8 cellular contexts compared by ENCODE assay signal in the genomic region with DNA sequence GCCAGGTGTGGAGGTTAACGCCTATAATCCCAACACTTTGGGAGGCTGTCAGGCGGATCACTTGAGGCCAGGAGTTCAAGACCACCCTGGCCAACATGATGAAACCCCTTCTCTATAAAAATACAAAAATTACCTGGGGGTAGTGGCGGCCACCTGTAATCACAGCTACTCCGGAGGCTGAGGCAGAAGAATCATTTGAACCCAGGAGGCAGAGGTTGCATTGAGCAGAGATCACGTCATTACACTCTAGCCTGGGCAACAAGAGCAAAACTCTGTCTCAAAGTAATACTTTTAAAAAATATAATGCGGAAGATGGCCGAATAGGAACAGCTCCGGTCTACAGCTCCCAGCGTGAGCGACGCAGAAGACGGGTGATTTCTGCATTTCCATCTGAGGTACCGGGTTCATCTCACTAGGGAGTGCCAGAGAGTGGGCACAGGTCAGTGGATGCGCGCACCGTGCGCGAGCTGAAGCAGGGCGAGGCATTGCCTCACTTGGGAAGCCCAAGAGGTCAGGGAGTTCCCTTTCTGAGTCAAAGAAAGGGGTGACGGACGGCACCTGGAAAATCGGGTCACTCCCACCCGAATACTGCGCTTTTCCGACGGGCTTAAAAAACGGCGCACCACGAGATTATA.
DNase-seq lines count a peak whose midpoint lies in the region; ATAC-seq and TF ChIP-seq lines count a peak whose summit lies in the region.
"Not testable (repeated sequence)": the region's sequence is repeated elsewhere in the genome, so short reads cannot be mapped to it uniquely, and the experiment has no call there.

No MANE protein-coding gene starts in this region.

- H2BK120ac ChIP-seq in H9 (ENCODE audit: low read depth, low read length, poor library complexity, severe bottlenecking) = not testable (repeated sequence)

- not testable (repeated sequence) for H2BK5ac ChIP-seq in H9 (ENCODE audit: insufficient read length, low read length)

- not testable (repeated sequence) for H3K23ac ChIP-seq in H9 (ENCODE audit: insufficient read length, low read depth, low read length)

- not testable (repeated sequence) for H4K8ac ChIP-seq in H9 (replicated peaks; ENCODE audit: insufficient read length, low read depth, low read length)

- DNase-seq in AG04450 (ENCODE audit: low read depth, low spot score); H9; brain microvascular endothelial cell; glutamatergic neuron; memory B cell (ENCODE audit: low spot score in 2 of 2); sigmoid colon: not testable (repeated sequence)
- peak; percentile 78 to 86 for DNase-seq in NCI-H526 (lab: John Stamatoyannopoulos, UW)
- peak; percentile 22 for DNase-seq in activated CD4-positive, alpha-beta T cell treated with anti-CD3 and anti-CD28 coated beads for 48 hours

- not testable (repeated sequence) for H3K36me3 ChIP-seq in brain microvascular endothelial cell (replicated peaks); sigmoid colon

- not testable (repeated sequence) for H2BK12ac ChIP-seq in H9 (ENCODE audit: insufficient read length, low read depth, low read length)

- H3K27me3 Mint-ChIP-seq in H9 (ENCODE audit: low read depth); glutamatergic neuron (ENCODE audit: unreplicated experiment); memory B cell: not testable (repeated sequence)

- H3T11ph ChIP-seq in H9 (ENCODE audit: low read length) = not testable (repeated sequence)

- H3K4me3 ChIP-seq in AG04450 (ENCODE audit: low read depth, low read length) = peak overlapping the region; percentile 32; the same call in 1 of the 2 replicates
- peak overlapping the region; percentile 39 for H3K4me3 ChIP-seq in brain microvascular endothelial cell (ENCODE audit: low read depth, low read length)
- peak overlapping the region in 3 of 4 donors; percentile 18 to 21 (median 21) for H3K4me3 ChIP-seq in sigmoid colon

- POLR2A ChIA-PET in AG04450 (lab: Yijun Ruan, JAX) = not testable (repeated sequence)

- peak; percentile 26 for ATAC-seq in memory B cell (ENCODE audit: low read depth)

- not testable (repeated sequence) for H3K56ac ChIP-seq in H9 (ENCODE audit: insufficient read length, low read depth, low read length)

- not testable (repeated sequence) for H3K9me3 Mint-ChIP-seq in H9; glutamatergic neuron (ENCODE audit: unreplicated experiment); memory B cell

- in situ Hi-C loops in brain microvascular endothelial cell (cut with HindIII; ENCODE audit: low pct_ligation_motif_present, low sequenced_read_pairs) = not testable (repeated sequence)

- not testable (repeated sequence) for H4K91ac ChIP-seq in H9 (ENCODE audit: insufficient read length, low read depth, low read length)

- not testable (repeated sequence) for TF ChIP-seq CTCF in AG04450 (IDR thresholded peaks at IDR 0.05; ENCODE audit: low read depth, low read length); glutamatergic neuron (IDR thresholded peaks at IDR 0.05; ENCODE audit: partially characterized antibody, unreplicated experiment); sigmoid colon (IDR thresholded peaks at IDR 0.05)
- TF ChIP-seq CTCF in H9 (conservative IDR thresholded peaks at IDR 0.05) = peak; percentile 37; the same call in 2 of the 3 replicates
- peak; percentile 8 for TF ChIP-seq CTCF in brain microvascular endothelial cell (IDR thresholded peaks at IDR 0.05; ENCODE audit: low read depth, low read length, missing control alignments)

- not testable (repeated sequence) for H4K20me1 ChIP-seq in H9 (ENCODE audit: control insufficient read depth, insufficient read depth, insufficient read length)

- WGBS in H9 (ENCODE audit: extremely low coverage, insufficient read length, low lambda C conversion rate) = no CpG with 5 or more reads among the region's 29 CpGs
- WGBS in sigmoid colon, 2 donors = 26 to 56% methylated on average over 25 to 29 of the region's 29 CpGs

- not testable (repeated sequence) for H4K5ac ChIP-seq in H9 (ENCODE audit: insufficient read length, low read depth, low read length)

- H3K79me2 ChIP-seq in H9 (ENCODE audit: insufficient read depth, low read length) = not testable (repeated sequence)

- TF ChIP-seq POLR2A in sigmoid colon (IDR thresholded peaks at IDR 0.05) = not testable (repeated sequence)

- H2AK5ac ChIP-seq in H9 (ENCODE audit: insufficient read length, low read length) = not testable (repeated sequence)

- H3K27ac ChIP-seq in AG04450 (ENCODE audit: low read depth, low read length); H9 (ENCODE audit: insufficient read length, low read depth, low read length); brain microvascular endothelial cell; sigmoid colon: not testable (repeated sequence)

- H3K14ac ChIP-seq in H9 (ENCODE audit: insufficient read depth, low read length) = not testable (repeated sequence)

- CTCF ChIA-PET in AG04450 (lab: Charles Lee) = not testable (repeated sequence)

- H3K4me3 Mint-ChIP-seq in H9 = peak overlapping the region; percentile 76 to 81
- peak overlapping the region; percentile 74 for H3K4me3 Mint-ChIP-seq in glutamatergic neuron (ENCODE audit: unreplicated experiment)
- peak overlapping the region; percentile 81 for H3K4me3 Mint-ChIP-seq in memory B cell

- not testable (repeated sequence) for H3K79me1 ChIP-seq in H9 (ENCODE audit: insufficient read depth, low read depth, low read length, poor library complexity, severe bottlenecking)

- H2BK15ac ChIP-seq in H9 (ENCODE audit: low read depth, low read length) = not testable (repeated sequence)

- not testable (repeated sequence) for H3K9me3 ChIP-seq in AG04450 (ENCODE audit: control insufficient read depth, insufficient read depth, low read length); H9 (ENCODE audit: control insufficient read depth, low read depth, low read length); sigmoid colon

- peak overlapping the region; percentile 75 for H3K18ac ChIP-seq in H9 (ENCODE audit: insufficient read length, low read depth, low read length)

- H3K4me1 ChIP-seq in H9 (ENCODE audit: insufficient read depth, low read length); sigmoid colon: not testable (repeated sequence)

- peak overlapping the region; percentile 30 for H3K4me2 ChIP-seq in H9 (ENCODE audit: insufficient read depth, insufficient read length, low read length)

- not testable (repeated sequence) for H3K36me3 Mint-ChIP-seq in H9 (ENCODE audit: insufficient read depth in 1 of 3, low read depth in 3 of 3); glutamatergic neuron (ENCODE audit: unreplicated experiment); memory B cell

- H2AFZ ChIP-seq in H9 (ENCODE audit: low read length) = not testable (repeated sequence)

- peaks cover 13 to 19% of the 10 kb centered on the region in 2 experiments for H3K4me1 Mint-ChIP-seq in H9
- not testable (repeated sequence) for H3K4me1 Mint-ChIP-seq in glutamatergic neuron (ENCODE audit: low read depth, unreplicated experiment); memory B cell

- not testable (repeated sequence) for H2BK20ac ChIP-seq in H9 (ENCODE audit: low read depth, low read length, poor library complexity, severe bottlenecking)

- not testable (repeated sequence) for H3K4ac ChIP-seq in H9 (ENCODE audit: low read depth, low read length)

- TF ChIP-seq EP300 in sigmoid colon (IDR thresholded peaks at IDR 0.05) = not testable (repeated sequence)

- H3K23me2 ChIP-seq in H9 (ENCODE audit: insufficient read length, low read depth, low read length, poor library complexity, severe bottlenecking) = not testable (repeated sequence)

- H3K27ac Mint-ChIP-seq in H9 = peak overlapping the region in 2 of 3 experiments; percentile 92 to 94; a peak in 3 of 7 replicates
- peak overlapping the region; percentile 70 for H3K27ac Mint-ChIP-seq in glutamatergic neuron (ENCODE audit: unreplicated experiment)
- not testable (repeated sequence) for H3K27ac Mint-ChIP-seq in memory B cell

- not testable (repeated sequence) for H3K27me3 ChIP-seq in AG04450 (ENCODE audit: control insufficient read depth, insufficient read depth, low read length); H9 (ENCODE audit: insufficient read depth, low read length); brain microvascular endothelial cell (replicated peaks); sigmoid colon

- intact Hi-C loops in sigmoid colon (cut with DNase I) = not testable (repeated sequence)

- peak overlapping the region; percentile 44 for H3K9ac ChIP-seq in H9 (ENCODE audit: extremely low read depth, insufficient read length, low read length)
